13 cellular contexts compared by ENCODE assay signal in genomic region chr18:70418551-70419311, GRCh38.
DNase-seq lines count a peak whose midpoint lies in the region; ATAC-seq, FAIRE-seq and TF ChIP-seq lines count a peak whose summit lies in the region.
"Had no signal": no experiment of that assay in that cellular context is flagged by ENCODE, and none has a peak within 500 bp of the region (broad histone marks: within the 10 kb centered on the region; RNA-seq: fewer than 3 reads in every experiment).

No MANE protein-coding gene starts in this region.

- TF ChIP-seq RAD21 in HCT116 (IDR thresholded peaks at IDR 0.05; ENCODE audit: low read depth), result no peak

- no peaks in the 10 kb centered on the region for H3K79me2 ChIP-seq in HCT116 (ENCODE audit: insufficient read depth, low read length)

- H3K4me2 ChIP-seq in HCT116 (ENCODE audit: low read length), result peak overlapping the region; percentile 73
- H3K4me2 ChIP-seq: BLaER1 had no signal

- no peaks in the 10 kb centered on the region for H3K9me2 ChIP-seq in HCT116 (ENCODE audit: insufficient read depth)

- peak; percentile 11 for DNase-seq in stimulated activated CD4-positive, alpha-beta T cell treated with anti-CD3 and anti-CD28 coated beads, Interleukin-15, amount 100 ng/mL, for 24 hours
- no peak for DNase-seq in stimulated activated CD4-positive, alpha-beta T cell treated with anti-CD3 and anti-CD28 coated beads, Interleukin-4, amount 100 ng/mL, for 24 hours
- DNase-seq in HCT116 (ENCODE audit: low read depth, low spot score) (no peak), NCI-H146 treated with DMSO at 0.1 percent for 48 hours (lab: John Stamatoyannopoulos, UW; ENCODE audit: unreplicated experiment) (no peak), H54 (ENCODE audit: insufficient read length, low spot score) (no peak), cardiac septum (ENCODE audit: low spot score) (no peak), NCI-H82 (lab: John Stamatoyannopoulos, UW) (no peak)
- DNase-seq: activated B cell treated with CpG ODN at 0.5 μM for 24 hours, NCI-H446 had no signal

- CTCF ChIA-PET in HCT116 (lab: Charles Lee), result interaction anchor here (2.0 kb wide), 1 partner anchor 15 kb away, joined by 7 read pairs; no protein-coding TSS in a partner anchor

- H3K27ac ChIP-seq in HCT116 (ENCODE audit: low read depth, low read length), result peak overlapping the region; percentile 99
- H3K27ac ChIP-seq: BLaER1, breast epithelium had no signal

- peaks cover 76 to 97% of the 10 kb centered on the region in 2 experiments for H3K4me1 ChIP-seq in HCT116 (ENCODE audit: control insufficient read depth in 1 of 2, insufficient read depth in 2 of 2, low read length in 2 of 2)

- no peaks in the 10 kb centered on the region for H4K20me1 ChIP-seq in HCT116 (ENCODE audit: insufficient read depth)
- H4K20me1 ChIP-seq: BLaER1 had no signal

- H3K9ac ChIP-seq in HCT116 (ENCODE audit: low read length), result peak overlapping the region; percentile 59
- H3K9ac ChIP-seq: BLaER1 had no signal

- H3K27me3 ChIP-seq in HCT116 (ENCODE audit: insufficient read depth, low read length), result no peaks in the 10 kb centered on the region
- H3K27me3 ChIP-seq: BLaER1, breast epithelium had no signal

- BruUV-seq in HCT116 (replicated peaks; lab: Mats Ljungman, UMichigan), result no TSS peak

- peak overlapping the region in 1 of 2 experiments; percentile 23; a peak in 2 of 4 replicates for H3K4me3 ChIP-seq in HCT116 (replicated peaks in 1 of 2; ENCODE audit: low read depth in 1 of 2, low read length in 2 of 2)
- H3K4me3 ChIP-seq: BLaER1, breast epithelium had no signal

- no peak for FAIRE-seq in H54 (lab: Jason Lieb, UNC)
- FAIRE-seq: H1 had no signal

- no peak for TF ChIP-seq CTCF in HCT116 (IDR thresholded peaks at IDR 0.05 in 2 of 3, conservative IDR thresholded peaks at IDR 0.05 in 1 of 3; ENCODE audit: borderline replicate concordance in 1 of 3, insufficient read depth in 1 of 3, low read depth in 2 of 3, low read length in 2 of 3)

- no peak for ATAC-seq in HCT116
- peak; percentile 97 for ATAC-seq in HG03457 (IDR thresholded peaks at IDR 0.05; ENCODE audit: unreplicated experiment)

- RAD21 ChIA-PET in HCT116 (lab: Charles Lee; ENCODE audit: low non-redundant PET in 1 of 2, low total read pairs in 2 of 2, uncharacterized antibody in 2 of 2, unreplicated experiment in 2 of 2), result no interaction called here

- peak overlapping the region; percentile 36 for H2AFZ ChIP-seq in HCT116 (ENCODE audit: low read depth, low read length, poor library complexity, severe bottlenecking)

- POLR2A ChIA-PET in HCT116 (lab: Charles Lee), result interaction anchor here (1.0 to 1.8 kb wide), 5 partner anchors 35 to 132 kb away, joined by 3 to 6 read pairs (median 4); no protein-coding TSS in a partner anchor

- TF ChIP-seq POLR2A in HCT116 (IDR thresholded peaks at IDR 0.05; ENCODE audit: borderline replicate concordance, extremely low read depth, insufficient read depth, insufficient read length), result no peak
- no peak for TF ChIP-seq POLR2A in H54 (IDR thresholded peaks at IDR 0.05; ENCODE audit: low read depth, low read length)

- intact Hi-C loops in HCT116 (cut with micrococcal nuclease), result no loop called here
- intact Hi-C loops in cardiac septum (cut with DNase I), result no loop called here

- no peaks in the 10 kb centered on the region for H3K36me3 ChIP-seq in HCT116 (ENCODE audit: control insufficient read depth in 1 of 2, insufficient read depth in 2 of 2, low read length in 2 of 2)
- H3K36me3 ChIP-seq: BLaER1, breast epithelium had no signal

- no peaks in the 10 kb centered on the region for H3K9me3 ChIP-seq in HCT116 (ENCODE audit: control insufficient read depth in 1 of 2, insufficient read depth in 1 of 2, low read depth in 1 of 2, low read length in 2 of 2)
- H3K9me3 ChIP-seq: BLaER1, breast epithelium had no signal

TF ChIP-seq in HCT116, 20 proteins besides CTCF, POLR2A, EP300 and RAD21:
- no peak for TF ChIP-seq CEBPB (IDR thresholded peaks at IDR 0.05; ENCODE audit: low read depth)
- TF ChIP-seq POLR2AphosphoS5 (IDR thresholded peaks at IDR 0.05; ENCODE audit: low read depth, low read length), result 0 out of 2 replicates have a peak, but pooled peaks have one; percentile 2
- no peak for TF ChIP-seq JUND (IDR thresholded peaks at IDR 0.05)
